In genomic region chr11:104490182-104490581, GRCh38 we compare ENCODE assay signal across 24 cellular contexts.
"Had no signal": no experiment of that assay in that cellular context is flagged by ENCODE, and none has a peak within 500 bp of the region (broad histone marks: within the 10 kb centered on the region; RNA-seq: fewer than 3 reads in every experiment).

No MANE protein-coding gene starts in this region.

- H3K4me1 Mint-ChIP-seq: activated CD4-positive, alpha-beta T cell treated with anti-CD3 and anti-CD28 coated beads, Interleukin-2, amount 10 ng/mL, durations not matched to agents 24 days and 14 days; activated naive CD4-positive, alpha-beta T cell treated with anti-CD3 and anti-CD28 coated beads, Interleukin-2, amount 50 U/mL, for 24 hours; immature natural killer cell; naive thymus-derived CD8-positive, alpha-beta T cell; stimulated activated effector memory CD8-positive, alpha-beta T cell treated with anti-CD3 and anti-CD28 coated beads, Interleukin-12 subunit alpha, Interleukin-12 subunit beta, amount 100 ng/mL, for 72 hours had no signal

- H3K27ac ChIP-seq: neural progenitor cell, right lobe of liver, skin epidermis, stomach, suprapubic skin, transverse colon had no signal

- H3K4me2 ChIP-seq: neural progenitor cell had no signal

- H3K9ac ChIP-seq: neural progenitor cell had no signal

- H3K27me3 ChIP-seq: neural progenitor cell, right lobe of liver, stomach, suprapubic skin, transverse colon had no signal

- H2AFZ ChIP-seq: neural progenitor cell had no signal

- H3K36me3 ChIP-seq: neural progenitor cell, right lobe of liver, stomach, suprapubic skin, transverse colon had no signal

- H3K9me3 ChIP-seq: right lobe of liver had no signal

- H3K27ac Mint-ChIP-seq: activated CD4-positive, alpha-beta T cell treated with anti-CD3 and anti-CD28 coated beads, Interleukin-2, amount 10 ng/mL, durations not matched to agents 24 days and 14 days; activated naive CD4-positive, alpha-beta T cell treated with anti-CD3 and anti-CD28 coated beads, Interleukin-2, amount 50 U/mL, for 24 hours; activated T-cell treated with anti-CD3 and anti-CD28 coated beads, Interleukin-2, amount 50 U/mL, for 72 hours; immature natural killer cell; mesothelial cell of epicardium; naive thymus-derived CD8-positive, alpha-beta T cell; neural progenitor cell; stimulated activated effector memory CD8-positive, alpha-beta T cell treated with anti-CD3 and anti-CD28 coated beads, Interleukin-12 subunit alpha, Interleukin-12 subunit beta, amount 100 ng/mL, for 72 hours; WTC11 had no signal

- H3K36me3 Mint-ChIP-seq: activated naive CD4-positive, alpha-beta T cell treated with anti-CD3 and anti-CD28 coated beads, Interleukin-2, amount 50 U/mL, for 24 hours; immature natural killer cell; stimulated activated effector memory CD8-positive, alpha-beta T cell treated with anti-CD3 and anti-CD28 coated beads, Interleukin-12 subunit alpha, Interleukin-12 subunit beta, amount 100 ng/mL, for 72 hours had no signal

- H3K4me1 ChIP-seq: right lobe of liver, stomach, suprapubic skin, transverse colon had no signal

- H3K4me3 ChIP-seq: lung, neural progenitor cell, right lobe of liver, skin epidermis, stomach, suprapubic skin, transverse colon had no signal

- H3K4me3 Mint-ChIP-seq: activated CD4-positive, alpha-beta T cell treated with anti-CD3 and anti-CD28 coated beads, Interleukin-2, amount 10 ng/mL, durations not matched to agents 24 days and 14 days; activated naive CD4-positive, alpha-beta T cell treated with anti-CD3 and anti-CD28 coated beads, Interleukin-2, amount 50 U/mL, for 24 hours; activated T-cell treated with anti-CD3 and anti-CD28 coated beads, Interleukin-2, amount 50 U/mL, for 72 hours; immature natural killer cell; mesothelial cell of epicardium; naive thymus-derived CD8-positive, alpha-beta T cell; neural progenitor cell; stimulated activated effector memory CD8-positive, alpha-beta T cell treated with anti-CD3 and anti-CD28 coated beads, Interleukin-12 subunit alpha, Interleukin-12 subunit beta, amount 100 ng/mL, for 72 hours; WTC11 had no signal

- DNase-seq: activated CD4-positive, alpha-beta T cell treated with anti-CD3 and anti-CD28 coated beads, Interleukin-2, amount 10 ng/mL, durations not matched to agents 24 days and 14 days; activated effector memory CD4-positive, alpha-beta T cell treated with anti-CD3 and anti-CD28 coated beads, Interleukin-2, amount 50 U/mL, for 16 hours; amniotic stem cell; cerebellar nuclear complex; cortex of kidney; erythroblast; foreskin fibroblast; immature natural killer cell; posterior cingulate gyrus; right lobe of liver; stimulated activated CD4-positive, alpha-beta T cell treated with anti-CD3 and anti-CD28 coated beads, Interleukin-1b, Interleukin-23, amount 100 ng/mL, for 48 hours; stomach; T-helper 9 cell; transverse colon had no signal

- H3K27me3 Mint-ChIP-seq: activated CD4-positive, alpha-beta T cell treated with anti-CD3 and anti-CD28 coated beads, Interleukin-2, amount 10 ng/mL, durations not matched to agents 24 days and 14 days; activated naive CD4-positive, alpha-beta T cell treated with anti-CD3 and anti-CD28 coated beads, Interleukin-2, amount 50 U/mL, for 24 hours; naive thymus-derived CD8-positive, alpha-beta T cell had no signal
